In genomic region chr1:220113136-220113695, GRCh38 we compare ENCODE assay signal across 8 cellular contexts. TPM values are rescaled to one million over a fixed set of nuclear protein-coding genes. Genes with fewer than 3 reads are reported as not detected.
A peak's percentile ranks its signal among the peaks of the same experiment; 100 is the strongest.
DNase-seq lines count a peak whose midpoint lies in the region; ATAC-seq, FAIRE-seq and TF ChIP-seq lines count a peak whose summit lies in the region.

No MANE protein-coding gene starts in this region.

- peak; percentile 34 to 48 for ATAC-seq in activated naive CD4-positive, alpha-beta T cell treated with anti-CD3 and anti-CD28 coated beads, Interleukin-2, amount 50 U/mL, for 72 hours
- peak; percentile 47 for ATAC-seq in left colon

- DNase-seq in GM12891 (ENCODE audit: insufficient read length, low spot score) (peak; percentile 15), left colon (no peak), ecto neural progenitor cell (ENCODE audit: low spot score) (no peak), OCI-M2 (lab: John Stamatoyannopoulos, UW; ENCODE audit: unreplicated experiment) (no peak)
- DNase-seq in Jurkat, Clone E6-1 (ENCODE audit: low read depth, low spot score), result peak; percentile 45
- peak in 1 of 2 donors; percentile 23 for DNase-seq in activated naive CD4-positive, alpha-beta T cell treated with anti-CD3 and anti-CD28 coated beads, Interleukin-2, amount 50 U/mL, for 72 hours (ENCODE audit: low spot score in 2 of 2)
- no peak for DNase-seq in activated CD8-positive, alpha-beta memory T cell treated with anti-CD3 and anti-CD28 coated beads for 24 hours

- no peaks in the 10 kb centered on the region for H3K9me3 Mint-ChIP-seq in activated naive CD4-positive, alpha-beta T cell treated with anti-CD3 and anti-CD28 coated beads, Interleukin-2, amount 50 U/mL, for 72 hours

- no peak for FAIRE-seq in GM12891 (lab: Jason Lieb, UNC)

- peak overlapping the region in 1 of 2 donors; percentile 50 for H3K27ac Mint-ChIP-seq in activated naive CD4-positive, alpha-beta T cell treated with anti-CD3 and anti-CD28 coated beads, Interleukin-2, amount 50 U/mL, for 72 hours

- TF ChIP-seq CTCF in C4-2B (conservative IDR thresholded peaks at IDR 0.05), result peak; percentile 87

- H3K27ac ChIP-seq in C4-2B, result no peak overlapping the region

- TF ChIP-seq POLR2A in GM12891 (IDR thresholded peaks at IDR 0.05; ENCODE audit: low read depth, low read length), result no peak

- H3K36me3 Mint-ChIP-seq in activated naive CD4-positive, alpha-beta T cell treated with anti-CD3 and anti-CD28 coated beads, Interleukin-2, amount 50 U/mL, for 72 hours, result peaks cover 11 to 15% of the 10 kb centered on the region in 2 donors

- intact Hi-C loops in left colon (cut with DNase I, micrococcal nuclease), result no loop called here

- no peak overlapping the region for H3K4me3 ChIP-seq in Jurkat, Clone E6-1 (ENCODE audit: low read length)

TF ChIP-seq in GM12891, 5 proteins besides CTCF, POLR2A, EP300 and RAD21:
- no peak for TF ChIP-seq POU2F2 (IDR thresholded peaks at IDR 0.05; ENCODE audit: low read depth, low read length)
- no peak for TF ChIP-seq TAF1 (IDR thresholded peaks at IDR 0.05; ENCODE audit: low read depth, low read length)
- no peak for TF ChIP-seq POLR2AphosphoS5 (IDR thresholded peaks at IDR 0.05; ENCODE audit: low read depth, low read length)
- no peak for TF ChIP-seq SPI1 (IDR thresholded peaks at IDR 0.05; ENCODE audit: low read depth, low read length)
- TF ChIP-seq PAX5 (IDR thresholded peaks at IDR 0.05; ENCODE audit: insufficient read depth, low read length, severe bottlenecking), result no peak

RNA-seq across cellular contexts. Expression of gene IARS2, which starts 19.3 kb away (rescaled TPM):
- polyA plus RNA-seq in GM12891 (2012; ENCODE audit: low read depth, missing spikeins), result 41.9 TPM
- 82.0 TPM for polyA plus RNA-seq in Jurkat, Clone E6-1 (2012; ENCODE audit: insufficient read depth, insufficient read length)
- 10 to 100 TPM; 66.6 to 78.4 TPM for total RNA-seq in activated naive CD4-positive, alpha-beta T cell treated with anti-CD3 and anti-CD28 coated beads, Interleukin-2, amount 50 U/mL, for 72 hours
- total RNA-seq in left colon, result 10 to 100 TPM; 77.7 to 93.4 TPM

RNA-seq across cellular contexts. Expression of gene BPNT1, which starts 23.6 kb away (rescaled TPM):
- 43.0 TPM for polyA plus RNA-seq in GM12891 (2012; ENCODE audit: low read depth, missing spikeins)
- 67.9 TPM for polyA plus RNA-seq in Jurkat, Clone E6-1 (2012; ENCODE audit: insufficient read depth, insufficient read length)
- total RNA-seq in activated naive CD4-positive, alpha-beta T cell treated with anti-CD3 and anti-CD28 coated beads, Interleukin-2, amount 50 U/mL, for 72 hours, result 10 to 100 TPM; 27.7 to 37.1 TPM
- 10 to 100 TPM; 57.4 to 67.9 TPM for total RNA-seq in left colon

Comparison
In these comparisons a context has a peak if more than half of its experiments do, and no peak if none do; other contexts are left out.
1. DNase-seq: peak in GM12891 (single experiment) and Jurkat, Clone E6-1 (single experiment); none in left colon (0 of 2), ecto neural progenitor cell (single experiment), OCI-M2 (single experiment) and activated CD8-positive, alpha-beta memory T cell treated with anti-CD3 and anti-CD28 coated beads for 24 hours (single experiment).